In genomic region chr2:2721296-2721835, GRCh38 we compare ENCODE assay signal across 27 cellular contexts.
"Had no signal": no experiment of that assay in that cellular context is flagged by ENCODE, and none has a peak within 500 bp of the region (broad histone marks: within the 10 kb centered on the region; RNA-seq: fewer than 3 reads in every experiment).

No MANE protein-coding gene starts in this region.

- H3K9me3 ChIP-seq: stomach, suprapubic skin, testis, thoracic aorta, thyroid gland, tibial artery, tibial nerve, transverse colon, upper lobe of left lung, upper lobe of right lung, uterus, vagina had no signal

- H3K27me3 ChIP-seq: testis, thyroid gland, tibial artery, tibial nerve, transverse colon, upper lobe of left lung, upper lobe of right lung, uterus, vagina had no signal

- H3K4me3 Mint-ChIP-seq: stimulated activated naive B cell treated with anti-CD40 and anti-IgM and Interleukin-4, amounts not matched to agents 10 μg/mL and 1 μg/mL and 100 μg/mL, for 72 hours; stimulated activated naive CD8-positive, alpha-beta T cell treated with anti-CD3 and anti-CD28 coated beads, Interleukin-15, amount 100 ng/mL, for 72 hours; stimulated activated naive CD8-positive, alpha-beta T cell treated with anti-CD3 and anti-CD28 coated beads, Interleukin-15, Interleukin-2, amounts not matched to agents 100 ng/mL and 50 ng/mL, for 24 hours; type B pancreatic cell had no signal

- DNase-seq: stimulated activated CD4-positive, alpha-beta T cell treated with anti-CD3 and anti-CD28 coated beads, Interleukin-2, amount 100 ng/mL, for 24 hours; stimulated activated CD4-positive, alpha-beta T cell treated with anti-CD3 and anti-CD28 coated beads, Interleukin-2, amount 100 ng/mL, for 48 hours; stimulated activated CD4-positive, alpha-beta T cell treated with anti-CD3 and anti-CD28 coated beads, Interleukin-4, amount 100 ng/mL, for 1 hour; stimulated activated CD4-positive, alpha-beta T cell treated with anti-CD3 and anti-CD28 coated beads, Interleukin-4, amount 100 ng/mL, for 24 hours; stimulated activated CD4-positive, alpha-beta T cell treated with anti-CD3 and anti-CD28 coated beads, Interleukin-4, amount 100 ng/mL, for 4 hours; stimulated activated CD8-positive, alpha-beta memory T cell treated with anti-CD3 and anti-CD28 coated beads, Interleukin-4, amount 100 ng/mL, for 48 hours; stimulated activated naive B cell treated with anti-CD40 and anti-IgM and Interleukin-4, amounts not matched to agents 10 μg/mL and 1 μg/mL and 100 μg/mL, for 72 hours; stimulated activated naive CD4-positive, alpha-beta T cell; stimulated activated naive CD4-positive, alpha-beta T cell treated with Interleukin-2 at 50 U/mL for 16 hours; stimulated activated naive CD8-positive, alpha-beta T cell treated with anti-CD3 and anti-CD28 coated beads, Interleukin-15, amount 100 ng/mL, for 72 hours; stimulated activated naive CD8-positive, alpha-beta T cell treated with anti-CD3 and anti-CD28 coated beads, Interleukin-15, Interleukin-2, amounts not matched to agents 100 U/mL and 50 U/mL, for 24 hours; stomach; substantia nigra; testis; thyroid gland; tibial artery; transverse colon; trophoblast cell; upper lobe of right lung; uterus had no signal

- H3K27me3 Mint-ChIP-seq: stimulated activated naive B cell treated with anti-CD40 and anti-IgM and Interleukin-4, amounts not matched to agents 10 μg/mL and 1 μg/mL and 100 μg/mL, for 72 hours; stimulated activated naive CD8-positive, alpha-beta T cell treated with anti-CD3 and anti-CD28 coated beads, Interleukin-15, Interleukin-2, amounts not matched to agents 100 ng/mL and 50 ng/mL, for 24 hours had no signal

- H3K27ac ChIP-seq: stomach, suprapubic skin, testis, thoracic aorta, thyroid gland, tibial artery, tibial nerve, transverse colon, upper lobe of left lung, upper lobe of right lung, uterus, vagina had no signal

- H3K36me3 ChIP-seq: stomach, suprapubic skin, thoracic aorta, thyroid gland, tibial artery, tibial nerve, transverse colon, upper lobe of left lung, upper lobe of right lung, uterus, vagina had no signal

- ATAC-seq: stimulated activated naive B cell treated with anti-CD40 and anti-IgM and Interleukin-4, amounts not matched to agents 10 μg/mL and 1 μg/mL and 100 μg/mL, for 72 hours; stimulated activated naive CD8-positive, alpha-beta T cell treated with anti-CD3 and anti-CD28 coated beads, Interleukin-15, Interleukin-2, amounts not matched to agents 100 U/mL and 50 U/mL, for 24 hours; upper lobe of right lung had no signal

- H3K9me3 Mint-ChIP-seq: stimulated activated naive B cell treated with anti-CD40 and anti-IgM and Interleukin-4, amounts not matched to agents 10 μg/mL and 1 μg/mL and 100 μg/mL, for 72 hours; stimulated activated naive CD8-positive, alpha-beta T cell treated with anti-CD3 and anti-CD28 coated beads, Interleukin-15, amount 100 ng/mL, for 72 hours; stimulated activated naive CD8-positive, alpha-beta T cell treated with anti-CD3 and anti-CD28 coated beads, Interleukin-15, Interleukin-2, amounts not matched to agents 100 ng/mL and 50 ng/mL, for 24 hours; type B pancreatic cell had no signal

- H3K4me1 ChIP-seq: stomach, suprapubic skin, testis, thyroid gland, tibial artery, tibial nerve, transverse colon, upper lobe of left lung, upper lobe of right lung, uterus, vagina had no signal

- H3K4me3 ChIP-seq: stomach, suprapubic skin, testis, thoracic aorta, thyroid gland, tibial artery, tibial nerve, transverse colon, upper lobe of left lung, upper lobe of right lung, uterus, vagina had no signal

- H3K36me3 Mint-ChIP-seq: stimulated activated naive B cell treated with anti-CD40 and anti-IgM and Interleukin-4, amounts not matched to agents 10 μg/mL and 1 μg/mL and 100 μg/mL, for 72 hours; type B pancreatic cell had no signal

- H3K27ac Mint-ChIP-seq: stimulated activated naive B cell treated with anti-CD40 and anti-IgM and Interleukin-4, amounts not matched to agents 10 μg/mL and 1 μg/mL and 100 μg/mL, for 72 hours; stimulated activated naive CD8-positive, alpha-beta T cell treated with anti-CD3 and anti-CD28 coated beads, Interleukin-15, Interleukin-2, amounts not matched to agents 100 ng/mL and 50 ng/mL, for 24 hours; type B pancreatic cell had no signal

- H3K4me1 Mint-ChIP-seq: stimulated activated naive B cell treated with anti-CD40 and anti-IgM and Interleukin-4, amounts not matched to agents 10 μg/mL and 1 μg/mL and 100 μg/mL, for 72 hours; stimulated activated naive CD8-positive, alpha-beta T cell treated with anti-CD3 and anti-CD28 coated beads, Interleukin-15, amount 100 ng/mL, for 72 hours had no signal
